6 cellular contexts compared by ENCODE assay signal in genomic region chr1:146271977-146272376, GRCh38. TPM values are rescaled to one million over a fixed set of nuclear protein-coding genes. Genes with fewer than 3 reads are reported as not detected.
DNase-seq lines count a peak whose midpoint lies in the region; ATAC-seq, FAIRE-seq and TF ChIP-seq lines count a peak whose summit lies in the region.
"Not testable (repeated sequence)": the region's sequence is repeated elsewhere in the genome, so short reads cannot be mapped to it uniquely, and the experiment has no call there.

No MANE protein-coding gene starts in this region.

- H4K20me1 ChIP-seq in K562 (replicated peaks; ENCODE audit: control insufficient read depth, insufficient read depth, low read length): not testable (repeated sequence)

- BruUV-seq in Panc1 (replicated peaks; lab: Mats Ljungman, UMichigan); K562 (replicated peaks; lab: Mats Ljungman, UMichigan): not testable (repeated sequence)

- H3K27ac ChIP-seq in A549; Panc1 (ENCODE audit: low read length); K562 (ENCODE audit: extremely low read depth, low read depth, low read length): not testable (repeated sequence)

- WGBS in A549 (ENCODE audit: missing lambda C conversion rate): 100% methylated on average over 1 of the region's 2 CpGs
- no CpG with 5 or more reads among the region's 2 CpGs for WGBS in K562 (ENCODE audit: insufficient coverage, low coverage, missing lambda C conversion rate)

- H3K79me2 ChIP-seq in K562 (ENCODE audit: control insufficient read depth, insufficient read depth, low read length): not testable (repeated sequence)

- TF ChIP-seq POLR2A in A549 (IDR thresholded peaks at IDR 0.05; ENCODE audit: low read length); K562 (conservative IDR thresholded peaks at IDR 0.05): not testable (repeated sequence)

- in situ Hi-C loops in Panc1 (cut with HindIII; ENCODE audit: low pct_unique_long_range_greater_than_20kb, low sequenced_read_pairs); K562 (cut with MboI): not testable (repeated sequence)

- CTCF ChIA-PET in A549 (lab: Yijun Ruan, JAX); Panc1 (lab: Charles Lee); K562 (lab: Yijun Ruan, JAX; ENCODE audit: low intra/inter-chr PET ratio): not testable (repeated sequence)

- H3K4me3 Mint-ChIP-seq in naive B cell; stimulated activated naive B cell treated with anti-CD40 and anti-IgM and Interleukin-4, amounts not matched to agents 10 μg/mL and 1 μg/mL and 100 μg/mL, for 72 hours: not testable (repeated sequence)

- H3K4me1 Mint-ChIP-seq in naive B cell; stimulated activated naive B cell treated with anti-CD40 and anti-IgM and Interleukin-4, amounts not matched to agents 10 μg/mL and 1 μg/mL and 100 μg/mL, for 72 hours: not testable (repeated sequence)

- H3K4me2 ChIP-seq in A549; K562 (ENCODE audit: insufficient read depth, low read length): not testable (repeated sequence)

- not testable (repeated sequence) for TF ChIP-seq EP300 in A549 (IDR thresholded peaks at IDR 0.05); K562 (IDR thresholded peaks at IDR 0.05; ENCODE audit: low read length)

- not testable (repeated sequence) for H3K9me3 ChIP-seq in A549; Panc1 (ENCODE audit: control insufficient read depth, insufficient read depth, low read depth, low read length); K562 (replicated peaks; ENCODE audit: control insufficient read depth, insufficient read depth, low read depth, low read length)

- not testable (repeated sequence) for FAIRE-seq in A549 (lab: Jason Lieb, UNC); K562 (lab: Jason Lieb, UNC)

- not testable (repeated sequence) for H3K4me1 ChIP-seq in A549; Panc1 (ENCODE audit: control insufficient read depth, insufficient read depth, low read length); K562 (replicated peaks in 1 of 2; ENCODE audit: control insufficient read depth in 2 of 2, insufficient read depth in 2 of 2, low read length in 2 of 2)

- not testable (repeated sequence) for TF ChIP-seq CTCF in A549 (IDR thresholded peaks at IDR 0.05); Panc1 (IDR thresholded peaks at IDR 0.05); K562 (IDR thresholded peaks at IDR 0.05 in 2 of 3, conservative IDR thresholded peaks at IDR 0.05 in 1 of 3; ENCODE audit: insufficient read depth in 2 of 3, low read depth in 1 of 3, low read length in 3 of 3)

- not testable (repeated sequence) for H3K9me1 ChIP-seq in K562 (ENCODE audit: control insufficient read depth, insufficient read depth, low read length)

- not testable (repeated sequence) for H3K27me3 ChIP-seq in Panc1 (ENCODE audit: control insufficient read depth, insufficient read depth, low read length); K562 (ENCODE audit: control insufficient read depth in 2 of 2, insufficient read depth in 2 of 2, low read length in 2 of 2)

- H3K9me3 Mint-ChIP-seq in naive B cell; stimulated activated naive B cell treated with anti-CD40 and anti-IgM and Interleukin-4, amounts not matched to agents 10 μg/mL and 1 μg/mL and 100 μg/mL, for 72 hours: not testable (repeated sequence)

- H3K27ac Mint-ChIP-seq in naive B cell; stimulated activated naive B cell treated with anti-CD40 and anti-IgM and Interleukin-4, amounts not matched to agents 10 μg/mL and 1 μg/mL and 100 μg/mL, for 72 hours: not testable (repeated sequence)

- H2AFZ ChIP-seq in K562 (ENCODE audit: low read depth, low read length): not testable (repeated sequence)

- not testable (repeated sequence) for H3K9ac ChIP-seq in K562 (ENCODE audit: insufficient read depth in 1 of 2, low read depth in 2 of 2, low read length in 2 of 2)

- intact Hi-C loops in Panc1 (cut with micrococcal nuclease; ENCODE audit: unreplicated experiment); K562 (cut with micrococcal nuclease); left colon (cut with DNase I, micrococcal nuclease): not testable (repeated sequence)

- POLR2A ChIA-PET in A549 (lab: Yijun Ruan, JAX); Panc1 (lab: Charles Lee); K562 (lab: Yijun Ruan, JAX): not testable (repeated sequence)

- H3K36me3 Mint-ChIP-seq in naive B cell; stimulated activated naive B cell treated with anti-CD40 and anti-IgM and Interleukin-4, amounts not matched to agents 10 μg/mL and 1 μg/mL and 100 μg/mL, for 72 hours: not testable (repeated sequence)

- peak; percentile 12 to 18; a peak in 2 of 6 replicates for ATAC-seq in A549
- 0 out of 2 replicates have a peak, but pooled peaks have one; percentile 18 for ATAC-seq in Panc1
- ATAC-seq in K562: peak; percentile 53
- ATAC-seq in left colon: peak; percentile 25
- ATAC-seq in naive B cell (ENCODE audit: low read depth in 2 of 2): peak; percentile 87 to 89
- peak; percentile 96 to 97 for ATAC-seq in stimulated activated naive B cell treated with anti-CD40 and anti-IgM and Interleukin-4, amounts not matched to agents 10 μg/mL and 1 μg/mL and 100 μg/mL, for 72 hours (replicated peaks)

- not testable (repeated sequence) for H3K4me3 ChIP-seq in A549; Panc1 (ENCODE audit: low read depth in 2 of 2, low read length in 2 of 2); K562

- not testable (repeated sequence) for DNase-seq in A549 (ENCODE audit: low read depth in 1 of 2, low spot score in 1 of 2); Panc1 (ENCODE audit: low read depth, low spot score); K562 (ENCODE audit: extremely low read depth in 1 of 4, low spot score in 3 of 4); left colon; naive B cell; stimulated activated naive B cell treated with anti-CD40 and anti-IgM and Interleukin-4, amounts not matched to agents 10 μg/mL and 1 μg/mL and 100 μg/mL, for 72 hours

- TF ChIP-seq RAD21 in A549 (conservative IDR thresholded peaks at IDR 0.05 in 1 of 2, IDR thresholded peaks at IDR 0.05 in 1 of 2); K562 (CRISPR knock-in tag; conservative IDR thresholded peaks at IDR 0.05 in 1 of 2, IDR thresholded peaks at IDR 0.05 in 1 of 2): not testable (repeated sequence)

- not testable (repeated sequence) for H3K36me3 ChIP-seq in Panc1 (ENCODE audit: control insufficient read depth, insufficient read depth, low read length); K562 (ENCODE audit: control insufficient read depth, insufficient read depth, low read length)

- not testable (repeated sequence) for H3K27me3 Mint-ChIP-seq in naive B cell; stimulated activated naive B cell treated with anti-CD40 and anti-IgM and Interleukin-4, amounts not matched to agents 10 μg/mL and 1 μg/mL and 100 μg/mL, for 72 hours

RNA-seq across cellular contexts. Expression of gene NOTCH2NLA, which starts 43.2 kb away (rescaled TPM):
- polyA plus RNA-seq in A549 (2011; rRNA removed) (10.5 and 12.5 TPM in 2 replicates), A549 (2017; fragmentation: RNase III; extraction: RNeasy Plus Mini Kit Qiagen cat#74134 plus additional on column Dnase treatment) (7.5 to 8.9 TPM (median 7.7 TPM) in 3 replicates), K562 (2011; rRNA removed) (10.9 and 11.3 TPM in 2 replicates), K562 (2014; fragmentation: Illumina TruSeq; extraction: Trizol) (5.4 and 6.1 TPM in 2 replicates), K562 (2014; fragmentation: Nextera tagmentation; extraction: Ambion mirVana) (1 to 10 TPM; 1.5 to 1.6 TPM), K562 (2014; rRNA removed) (9.3 and 10.5 TPM in 2 replicates), naive B cell (ENCODE audit: low read depth in 6 of 6) (10 to 100 TPM; 54.2 to 82.4 (median 63.3) TPM)
- 16.8 and 17.6 TPM in 2 replicates for polyA plus RNA-seq in A549 (2012; cell fraction: cytosol; rRNA removed)
- polyA plus RNA-seq in A549 (2012; cell fraction: nucleus; rRNA removed): 10.3 and 11.4 TPM in 2 replicates
- 64.2 and 67.0 TPM in 2 replicates for polyA minus RNA-seq in A549 (2011; rRNA and poly(A)+ RNA removed)
- total RNA-seq in Panc1 (2021; ENCODE audit: unreplicated experiment) (30.0 TPM), K562 (2014; rRNA removed) (20.4 and 28.7 TPM in 2 replicates), K562 (2014; rRNA removed; fragmentation: Illumina TruSeq; extraction: Trizol) (6.1 and 8.0 TPM in 2 replicates), K562 (2015; rRNA removed; fragmentation: Illumina TruSeq; extraction: Trizol) (8.7 and 10.3 TPM in 2 replicates), K562 (2021) (10.1 and 10.7 TPM in 2 replicates), left colon (10 to 100 TPM; 32.4 to 36.1 TPM)
- 6.4 TPM for polyA plus RNA-seq in Panc1 (2012; ENCODE audit: insufficient read length)
- 38.1 and 59.3 TPM in 2 replicates for total RNA-seq in K562 (2011; cell fraction: chromatin; rRNA removed; ENCODE audit: low replicate concordance)
- total RNA-seq in K562 (2011; cell fraction: nucleolus; rRNA removed): 18.8 and 26.2 TPM in 2 replicates
- 34.8 and 58.0 TPM in 2 replicates for total RNA-seq in K562 (2011; cell fraction: nucleoplasm; rRNA removed)
- polyA plus RNA-seq in K562 (2011; cell fraction: cytosol; rRNA removed): 10.9 and 13.2 TPM in 2 replicates
- polyA plus RNA-seq in K562 (2011; cell fraction: nucleus; rRNA removed): 12.3 and 15.2 TPM in 2 replicates
- 6.1 and 8.0 TPM in 2 replicates for polyA plus RNA-seq in K562 (2012)
- polyA minus RNA-seq in K562 (2011; rRNA and poly(A)+ RNA removed): 30.8 and 38.4 TPM in 2 replicates
- 8.4 and 10.9 TPM in 2 replicates for polyA minus RNA-seq in K562 (2011; cell fraction: cytosol; rRNA and poly(A)+ RNA removed)
- 35.9 and 49.2 TPM in 2 replicates for polyA minus RNA-seq in K562 (2011; cell fraction: nucleus; rRNA and poly(A)+ RNA removed)

Comparison
In these comparisons a context has a peak if more than half of its experiments do, and no peak if none do; other contexts are left out.
1. ATAC-seq: peak in every context shown above with its lines; median percentile 96 in stimulated activated naive B cell treated with anti-CD40 and anti-IgM and Interleukin-4, amounts not matched to agents 10 μg/mL and 1 μg/mL and 100 μg/mL, for 72 hours; 88 in naive B cell; 53 in K562; 25 in left colon; 18 in Panc1; 15 in A549.